17 cellular contexts compared by ENCODE assay signal in genomic region chr17:7538891-7539290, GRCh38. TPM values are rescaled to one million over a fixed set of nuclear protein-coding genes. Genes with fewer than 3 reads are reported as not detected.
A peak's percentile ranks its signal among the peaks of the same experiment; 100 is the strongest.
DNase-seq lines count a peak whose midpoint lies in the region; ATAC-seq, FAIRE-seq and TF ChIP-seq lines count a peak whose summit lies in the region.
"Had no signal": no experiment of that assay in that cellular context is flagged by ENCODE, and none has a peak within 500 bp of the region (broad histone marks: within the 10 kb centered on the region; RNA-seq: fewer than 3 reads in every experiment).

No MANE protein-coding gene starts in this region.

- no peaks in the 10 kb centered on the region for H4K20me1 ChIP-seq in endothelial cell of umbilical vein (replicated peaks; ENCODE audit: control insufficient read depth, extremely low read depth, insufficient read depth, low read length)

- no peaks in the 10 kb centered on the region for H3K9me1 ChIP-seq in endothelial cell of umbilical vein (replicated peaks; ENCODE audit: control insufficient read depth, extremely low read depth, insufficient read depth, low read length)

- H2AK5ac ChIP-seq in neuronal stem cell (ENCODE audit: low read depth, low read length): no peak overlapping the region

- no peaks in the 10 kb centered on the region for H3K79me2 ChIP-seq in endothelial cell of umbilical vein (ENCODE audit: control insufficient read depth, insufficient read depth, low read length)

- H3K36me3 ChIP-seq in endothelial cell of umbilical vein (ENCODE audit: control insufficient read depth in 2 of 2, extremely low read depth in 1 of 2, insufficient read depth in 2 of 2, low read length in 2 of 2) (no peaks in the 10 kb centered on the region), neuronal stem cell (replicated peaks in 1 of 2; ENCODE audit: control insufficient read depth in 2 of 2, insufficient read depth in 2 of 2, low read length in 2 of 2) (no peaks in the 10 kb centered on the region)
- H3K36me3 ChIP-seq: SJSA1 had no signal

- H2BK120ac ChIP-seq in neuronal stem cell (ENCODE audit: low read depth, low read length): no peak overlapping the region

- no peak overlapping the region for H3K4me3 ChIP-seq in endothelial cell of umbilical vein (replicated peaks in 1 of 3; ENCODE audit: insufficient read depth in 1 of 3, low read depth in 1 of 3, low read length in 3 of 3)
- H3K4me3 ChIP-seq in neuronal stem cell (ENCODE audit: low read length in 2 of 2): no peak overlapping the region
- H3K4me3 ChIP-seq: A549, SJSA1 had no signal

- H2BK12ac ChIP-seq in neuronal stem cell (ENCODE audit: low read length): no peak overlapping the region

- peaks cover 5% of the 10 kb centered on the region for H3K9me3 ChIP-seq in endothelial cell of umbilical vein (replicated peaks; ENCODE audit: control insufficient read depth, insufficient read depth, low read length)
- H3K9me3 ChIP-seq in neuronal stem cell (replicated peaks in 1 of 2; ENCODE audit: control insufficient read depth in 2 of 2, insufficient read depth in 1 of 2, low read depth in 1 of 2, low read length in 2 of 2): peaks cover 9 to 13% of the 10 kb centered on the region in 2 donors

- H4K8ac ChIP-seq in neuronal stem cell (ENCODE audit: low read depth, low read length): no peak overlapping the region

- H3K18ac ChIP-seq in neuronal stem cell (ENCODE audit: low read length): no peak overlapping the region

- no peak overlapping the region for H3K14ac ChIP-seq in neuronal stem cell (ENCODE audit: low read length)

- H2BK5ac ChIP-seq in neuronal stem cell (ENCODE audit: low read length): no peak overlapping the region

- no peak overlapping the region for H3K27ac ChIP-seq in endothelial cell of umbilical vein (ENCODE audit: insufficient read depth, low read depth, low read length)
- no peak overlapping the region for H3K27ac ChIP-seq in neuronal stem cell (replicated peaks; ENCODE audit: low read length)
- H3K27ac ChIP-seq: A549, C4-2B, SJSA1 had no signal

- no peaks in the 10 kb centered on the region for H3K79me1 ChIP-seq in neuronal stem cell (ENCODE audit: low read depth, low read length)

- H3K9ac ChIP-seq in endothelial cell of umbilical vein (replicated peaks; ENCODE audit: extremely low read depth, insufficient read depth, low read length): no peak overlapping the region
- H3K9ac ChIP-seq in neuronal stem cell (ENCODE audit: low read depth, low read length, poor library complexity): no peak overlapping the region

- peaks cover 0 to 9% of the 10 kb centered on the region in 2 experiments for H3K27me3 ChIP-seq in endothelial cell of umbilical vein (ENCODE audit: control insufficient read depth in 2 of 2, insufficient read depth in 2 of 2, low read length in 2 of 2)
- peaks cover 0 to 7% (median 0%) of the 10 kb centered on the region in 3 experiments for H3K27me3 ChIP-seq in neuronal stem cell (ENCODE audit: control insufficient read depth in 3 of 3, insufficient read depth in 3 of 3, low read depth in 1 of 3, low read length in 3 of 3)
- H3K27me3 ChIP-seq: SJSA1 had no signal

- TF ChIP-seq POLR2A in endothelial cell of umbilical vein (IDR thresholded peaks at IDR 0.05; ENCODE audit: low read depth, low read length): no peak

- TF ChIP-seq CTCF in endothelial cell of umbilical vein (IDR thresholded peaks at IDR 0.05; ENCODE audit: extremely low read depth in 1 of 2, insufficient read depth in 1 of 2, low read depth in 1 of 2, low read length in 2 of 2): no peak

- intact Hi-C loops in endothelial cell of umbilical vein (cut with micrococcal nuclease): no loop called here

- WGBS in neuronal stem cell (ENCODE audit: extremely low coverage in 2 of 2, insufficient read length in 2 of 2, insufficient replicate concordance in 1 of 2), 2 donors: no CpG with 5 or more reads among the region's 10 CpGs

- no peak for ATAC-seq in GM19452 (IDR thresholded peaks at IDR 0.05; ENCODE audit: unreplicated experiment)
- no peak for ATAC-seq in GM19351 (IDR thresholded peaks at IDR 0.05; ENCODE audit: unreplicated experiment)
- ATAC-seq: A549 had no signal

- POLR2A ChIA-PET in endothelial cell of umbilical vein (lab: Charles Lee): no interaction called here

- no TSS peak for BruUV-seq in endothelial cell of umbilical vein (replicated peaks; lab: Mats Ljungman, UMichigan)

- H3K23ac ChIP-seq in neuronal stem cell (ENCODE audit: low read depth, low read length, poor library complexity): no peak overlapping the region

- no peak overlapping the region for H2BK15ac ChIP-seq in neuronal stem cell (ENCODE audit: low read length)

- H3K4me2 ChIP-seq in endothelial cell of umbilical vein (ENCODE audit: insufficient read depth, low read length) (no peak overlapping the region), neuronal stem cell (ENCODE audit: insufficient read depth, low read length, poor library complexity, severe bottlenecking) (no peak overlapping the region)
- H3K4me2 ChIP-seq: A549 had no signal

- no peak overlapping the region for H3K4ac ChIP-seq in neuronal stem cell (ENCODE audit: low read length)

- H4K91ac ChIP-seq in neuronal stem cell (ENCODE audit: low read depth, low read length, poor library complexity): no peak overlapping the region

- CTCF ChIA-PET in endothelial cell of umbilical vein (lab: Charles Lee): interaction anchor here (0.8 to 2.4 kb wide), 3 partner anchors 9 to 25 kb away, joined by 3 to 11 read pairs (median 7); partner anchors contain the start of gene SENP3

- no peak for FAIRE-seq in endothelial cell of umbilical vein (lab: Jason Lieb, UNC)
- FAIRE-seq: A549 had no signal

- H3K4me1 ChIP-seq in endothelial cell of umbilical vein (ENCODE audit: control insufficient read depth, extremely low read depth, insufficient read depth, low read length): no peaks in the 10 kb centered on the region
- H3K4me1 ChIP-seq in neuronal stem cell (ENCODE audit: control insufficient read depth in 2 of 2, insufficient read depth in 1 of 2, low read depth in 1 of 2, low read length in 2 of 2): no peaks in the 10 kb centered on the region
- H3K4me1 ChIP-seq: A549, SJSA1 had no signal

- DNase-seq in EH (ENCODE audit: low read depth) (peak; percentile 36), T1000 (lab: John Stamatoyannopoulos, UW) (peak; percentile 18), endothelial cell of umbilical vein (ENCODE audit: low read depth, low spot score) (peak; percentile 21), neuronal stem cell (ENCODE audit: low spot score) (no peak), T-helper 9 cell (no peak)
- DNase-seq: DND-41, H9, Karpas-422, NCI-H1105 treated with DMSO at 0.1 percent for 48 hours, NCI-H187 treated with DMSO at 0.1 percent for 48 hours, NCI-H2171, NCI-H774 had no signal

- dilution Hi-C loops in endothelial cell of umbilical vein (cut with MboI; ENCODE audit: extremely low pct_ligation_motif_present, low sequenced_read_pairs): no loop called here

- H2AFZ ChIP-seq in endothelial cell of umbilical vein (ENCODE audit: low read depth, low read length): peak overlapping the region; percentile 17
- peak overlapping the region; percentile 64 for H2AFZ ChIP-seq in neuronal stem cell (ENCODE audit: low read length)

RNA-seq across cellular contexts. Expression of gene TNFSF12, which starts 10.0 kb away (rescaled TPM):
- total RNA-seq in endothelial cell of umbilical vein: 21.0 and 28.4 TPM in 2 replicates
- polyA plus RNA-seq in endothelial cell of umbilical vein: 39.4 and 40.5 TPM in 2 replicates
- polyA plus RNA-seq in endothelial cell of umbilical vein (2011; cell fraction: cytosol; rRNA removed): 25.6 and 34.9 TPM in 2 replicates
- 11.2 and 15.0 TPM in 2 replicates for polyA plus RNA-seq in endothelial cell of umbilical vein (2011; cell fraction: nucleus; rRNA removed)
- polyA plus RNA-seq in endothelial cell of umbilical vein (2012): 17.3 and 30.7 TPM in 2 replicates
- polyA minus RNA-seq in endothelial cell of umbilical vein: 8.6 and 13.0 TPM in 2 replicates
- 1.3 TPM for polyA minus RNA-seq in endothelial cell of umbilical vein (2011; cell fraction: cytosol; rRNA and poly(A)+ RNA removed)
- polyA minus RNA-seq in endothelial cell of umbilical vein (2011; cell fraction: nucleus; rRNA and poly(A)+ RNA removed): 2.6 and 3.4 TPM in 2 replicates
- 4.8 TPM for polyA plus RNA-seq in neuronal stem cell (2013, experiment 1 of 2)
- 4.9 TPM for polyA plus RNA-seq in neuronal stem cell (2013, experiment 2 of 2)

RNA-seq across cellular contexts. Expression of gene TNFSF13, which starts 19.7 kb away (rescaled TPM):
- total RNA-seq in endothelial cell of umbilical vein: 3.7 and 5.4 TPM in 2 replicates
- polyA plus RNA-seq in endothelial cell of umbilical vein: 3.6 and 4.3 TPM in 2 replicates
- polyA plus RNA-seq in endothelial cell of umbilical vein (2011; cell fraction: cytosol; rRNA removed): 2.7 and 2.8 TPM in 2 replicates
- polyA plus RNA-seq in endothelial cell of umbilical vein (2011; cell fraction: nucleus; rRNA removed): 4.2 and 6.2 TPM in 2 replicates
- polyA plus RNA-seq in endothelial cell of umbilical vein (2012): 3.0 and 4.0 TPM in 2 replicates
- polyA minus RNA-seq in endothelial cell of umbilical vein: 2.5 and 3.1 TPM in 2 replicates
- 3.1 TPM for polyA minus RNA-seq in endothelial cell of umbilical vein (2011; cell fraction: cytosol; rRNA and poly(A)+ RNA removed)
- polyA minus RNA-seq in endothelial cell of umbilical vein (2011; cell fraction: nucleus; rRNA and poly(A)+ RNA removed): 2.5 TPM in 2 replicates
- polyA plus RNA-seq in neuronal stem cell (2013, experiment 1 of 2): 0.63 TPM
- polyA plus RNA-seq in neuronal stem cell (2013, experiment 2 of 2): 0.62 TPM

RNA-seq across cellular contexts. Expression of gene SENP3, which starts 22.8 kb away (rescaled TPM):
- total RNA-seq in endothelial cell of umbilical vein: 56.5 and 63.4 TPM in 2 replicates
- polyA plus RNA-seq in endothelial cell of umbilical vein: 91.6 and 96.5 TPM in 2 replicates
- 97.0 and 110 TPM in 2 replicates for polyA plus RNA-seq in endothelial cell of umbilical vein (2011; cell fraction: cytosol; rRNA removed)
- 90.0 and 99.9 TPM in 2 replicates for polyA plus RNA-seq in endothelial cell of umbilical vein (2011; cell fraction: nucleus; rRNA removed)
- 52.3 and 67.0 TPM in 2 replicates for polyA plus RNA-seq in endothelial cell of umbilical vein (2012)
- polyA minus RNA-seq in endothelial cell of umbilical vein: 76.4 and 80.4 TPM in 2 replicates
- 67.6 TPM for polyA minus RNA-seq in endothelial cell of umbilical vein (2011; cell fraction: cytosol; rRNA and poly(A)+ RNA removed)
- polyA minus RNA-seq in endothelial cell of umbilical vein (2011; cell fraction: nucleus; rRNA and poly(A)+ RNA removed): 21.7 and 30.4 TPM in 2 replicates
- polyA plus RNA-seq in neuronal stem cell (2013, experiment 1 of 2): 34.1 TPM
- 35.5 TPM for polyA plus RNA-seq in neuronal stem cell (2013, experiment 2 of 2)

RNA-seq across cellular contexts. Expression of gene CD68, which starts 40.5 kb away (rescaled TPM):
- total RNA-seq in endothelial cell of umbilical vein: 2.9 and 4.5 TPM in 2 replicates
- polyA plus RNA-seq in endothelial cell of umbilical vein: 29.1 and 30.8 TPM in 2 replicates
- polyA plus RNA-seq in endothelial cell of umbilical vein (2011; cell fraction: cytosol; rRNA removed): 13.1 and 20.9 TPM in 2 replicates
- polyA plus RNA-seq in endothelial cell of umbilical vein (2011; cell fraction: nucleus; rRNA removed): 2.1 TPM in 2 replicates
- 18.9 and 35.4 TPM in 2 replicates for polyA plus RNA-seq in endothelial cell of umbilical vein (2012)
- polyA minus RNA-seq in endothelial cell of umbilical vein: 9.3 and 26.8 TPM in 2 replicates
- 1.0 TPM for polyA minus RNA-seq in endothelial cell of umbilical vein (2011; cell fraction: cytosol; rRNA and poly(A)+ RNA removed)
- 3.0 and 4.7 TPM in 2 replicates for polyA minus RNA-seq in endothelial cell of umbilical vein (2011; cell fraction: nucleus; rRNA and poly(A)+ RNA removed)
- polyA plus RNA-seq in neuronal stem cell (2013, experiment 1 of 2): 0.13 TPM
- polyA plus RNA-seq in neuronal stem cell (2013, experiment 2 of 2): 0.15 TPM

RNA-seq across cellular contexts. Expression of gene MPDU1, which starts 44.8 kb away (rescaled TPM):
- total RNA-seq in endothelial cell of umbilical vein: 61.2 and 78.0 TPM in 2 replicates
- polyA plus RNA-seq in endothelial cell of umbilical vein: 368 and 384 TPM in 2 replicates
- polyA plus RNA-seq in endothelial cell of umbilical vein (2011; cell fraction: cytosol; rRNA removed): 232 and 270 TPM in 2 replicates
- 167 and 168 TPM in 2 replicates for polyA plus RNA-seq in endothelial cell of umbilical vein (2011; cell fraction: nucleus; rRNA removed)
- polyA plus RNA-seq in endothelial cell of umbilical vein (2012): 96.5 and 130 TPM in 2 replicates
- polyA minus RNA-seq in endothelial cell of umbilical vein: 198 and 233 TPM in 2 replicates
- polyA minus RNA-seq in endothelial cell of umbilical vein (2011; cell fraction: cytosol; rRNA and poly(A)+ RNA removed): 61.6 TPM
- polyA minus RNA-seq in endothelial cell of umbilical vein (2011; cell fraction: nucleus; rRNA and poly(A)+ RNA removed): 41.7 and 43.4 TPM in 2 replicates
- 99.7 TPM for polyA plus RNA-seq in neuronal stem cell (2013, experiment 1 of 2)
- 99.4 TPM for polyA plus RNA-seq in neuronal stem cell (2013, experiment 2 of 2)

Comparison
In these comparisons a context has a peak if more than half of its experiments do, and no peak if none do; other contexts are left out.
1. DNase-seq: peak in EH (single experiment), T1000 (single experiment) and endothelial cell of umbilical vein (single experiment); none in neuronal stem cell (single experiment) and T-helper 9 cell (single experiment).